Comparison of ENCODE assay signal across 10 cellular contexts in genomic region chr2:43759195-43759594, GRCh38. TPM values are rescaled to one million over a fixed set of nuclear protein-coding genes. Genes with fewer than 3 reads are reported as not detected.
DNase-seq lines count a peak whose midpoint lies in the region; ATAC-seq lines count a peak whose summit lies in the region.
"Had no signal": no experiment of that assay in that cellular context is flagged by ENCODE, and none has a peak within 500 bp of the region (broad histone marks: within the 10 kb centered on the region; RNA-seq: fewer than 3 reads in every experiment).

No MANE protein-coding gene starts in this region.

- peak; percentile 88 for DNase-seq in GM04503 (ENCODE audit: low read depth)
- DNase-seq in RPMI7951 (ENCODE audit: low read depth) = peak; percentile 74
- peak; percentile 60 for DNase-seq in fibroblast of peridontal ligament (ENCODE audit: extremely low read depth)
- DNase-seq in sciatic nerve (ENCODE audit: low spot score) = no peak
- no peak for DNase-seq in GDM1 (lab: John Stamatoyannopoulos, UW)
- DNase-seq in ureter (ENCODE audit: low spot score) = no peak
- DNase-seq: MM.1S had no signal

- intact Hi-C loops in sciatic nerve (cut with DNase I) = no loop called here

- ATAC-seq in sciatic nerve (peak; percentile 81), GM19452 (IDR thresholded peaks at IDR 0.05; ENCODE audit: unreplicated experiment) (no peak), HG03280 (IDR thresholded peaks at IDR 0.05; ENCODE audit: unreplicated experiment) (no peak)
- ATAC-seq: stimulated activated effector memory CD8-positive, alpha-beta T cell treated with anti-CD3 and anti-CD28 coated beads, Interleukin-12 subunit alpha, Interleukin-12 subunit beta, amount 100 ng/mL, for 72 hours had no signal

RNA-seq across cellular contexts. Expression of gene DYNC2LI1, which starts 14.6 kb away (rescaled TPM):
- total RNA-seq in RPMI7951 (2014; rRNA removed; shearing (Covaris generic)) = 24.2 and 27.4 TPM in 2 replicates
- total RNA-seq in sciatic nerve = 28.3 TPM
- total RNA-seq in ureter = 35.6 TPM

Comparison
In these comparisons a context has a peak if more than half of its experiments do, and no peak if none do; other contexts are left out.
1. DNase-seq: peak in GM04503 (single experiment), RPMI7951 (single experiment) and fibroblast of peridontal ligament (single experiment); none in sciatic nerve (single experiment), GDM1 (single experiment) and ureter (single experiment).